8 cellular contexts compared by ENCODE assay signal in the genomic region with DNA sequence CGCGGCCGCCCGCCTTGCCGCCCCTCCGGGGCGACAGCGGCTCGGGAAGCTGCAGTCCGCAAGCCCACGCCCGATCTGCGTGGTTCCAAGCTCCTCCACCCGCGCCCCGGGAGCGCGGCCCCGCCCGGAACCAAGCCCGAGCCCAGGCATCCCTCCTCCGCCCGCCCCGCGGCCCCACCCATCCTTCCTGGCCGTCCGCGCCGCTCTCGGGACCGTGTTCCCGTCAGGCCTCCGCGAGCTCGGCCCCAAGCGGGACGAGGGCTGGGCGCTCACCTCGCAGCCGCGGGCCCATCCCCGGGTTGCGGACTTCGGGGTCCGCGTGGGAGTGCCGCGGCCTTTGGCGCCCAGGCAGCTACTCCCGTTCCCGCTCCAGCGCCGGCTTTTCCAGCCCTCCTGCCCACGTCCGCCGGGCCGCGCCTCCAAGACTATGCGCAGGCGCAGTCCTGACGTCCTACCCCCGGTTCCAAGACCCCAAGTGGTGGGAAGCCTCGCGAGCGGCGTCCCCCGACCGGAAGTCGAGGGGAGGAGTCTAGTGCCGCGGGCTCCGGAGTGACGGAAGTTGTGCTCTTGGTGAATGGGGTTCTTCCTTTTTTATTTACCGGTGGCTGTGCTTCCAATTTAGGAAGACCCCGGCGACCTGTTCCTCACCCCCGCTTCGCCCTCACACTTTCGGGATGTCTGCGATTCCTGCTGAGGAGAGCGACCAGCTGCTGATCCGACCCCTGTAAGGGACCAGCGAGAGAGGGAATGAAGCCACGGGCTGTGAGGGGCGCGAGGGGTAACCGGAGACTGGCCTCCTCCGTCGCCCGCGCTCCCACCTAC. TPM values are rescaled to one million over a fixed set of nuclear protein-coding genes. Genes with fewer than 3 reads are reported as not detected.
DNase-seq lines count a peak whose midpoint lies in the region; ATAC-seq, FAIRE-seq and TF ChIP-seq lines count a peak whose summit lies in the region.

A gene (plus strand): TSS at position 555 of the 822 bp plus-strand sequence. CDS start 120 bp downstream, at position 675.
A gene with protein sequence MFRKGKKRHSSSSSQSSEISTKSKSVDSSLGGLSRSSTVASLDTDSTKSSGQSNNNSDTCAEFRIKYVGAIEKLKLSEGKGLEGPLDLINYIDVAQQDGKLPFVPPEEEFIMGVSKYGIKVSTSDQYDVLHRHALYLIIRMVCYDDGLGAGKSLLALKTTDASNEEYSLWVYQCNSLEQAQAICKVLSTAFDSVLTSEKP (minus strand): TSS at position 429 of the 822 bp plus-strand sequence. CDS start 4,831 bp downstream, outside the sequence.

- TF ChIP-seq CTCF in 22Rv1 (IDR thresholded peaks at IDR 0.05) (no peak), body of pancreas (IDR thresholded peaks at IDR 0.05) (peak in 3 of 7 experiments; percentile 20 to 32 (median 30)), sigmoid colon (IDR thresholded peaks at IDR 0.05) (peak in 1 of 4 experiments; percentile 31)

- H3K27ac ChIP-seq in 22Rv1 (peak within 1 kb of the TSS; percentile 75), body of pancreas (peak within 1 kb of the TSS; percentile 68 to 87 (median 82)), sigmoid colon (peak within 1 kb of the TSS; percentile 94 to 97 (median 96))

- H3K27me3 ChIP-seq in body of pancreas (no peaks in the 10 kb centered on the region), sigmoid colon (no peaks in the 10 kb centered on the region)

- peak in 1 of 4 donors; percentile 69 for TF ChIP-seq EP300 in sigmoid colon (IDR thresholded peaks at IDR 0.05)

- peak within 1 kb of the TSS; percentile 85 to 93 for H3K4me3 ChIP-seq in body of pancreas
- peak within 1 kb of the TSS; percentile 84 to 99 (median 93) for H3K4me3 ChIP-seq in sigmoid colon

- H3K4me1 ChIP-seq in body of pancreas, result peaks cover 19% of the 10 kb centered on the region
- H3K4me1 ChIP-seq in sigmoid colon, result peaks cover 0 to 38% (median 33%) of the 10 kb centered on the region in 4 donors

- peak; percentile 91 for FAIRE-seq in TTC549 (lab: Jason Lieb, UNC)

- peak; percentile 86 for DNase-seq in NCI-H2107 treated with DMSO at 0.1 percent for 48 hours (lab: John Stamatoyannopoulos, UW; ENCODE audit: unreplicated experiment)
- DNase-seq in body of pancreas, result peak; percentile 97 to 98 (median 97)
- peak; percentile 78 for DNase-seq in iPS DF 19.7 (ENCODE audit: low read depth, low spot score)
- DNase-seq in sigmoid colon, result peak; percentile 99

- H3K9me3 ChIP-seq in body of pancreas (no peaks in the 10 kb centered on the region), sigmoid colon (no peaks in the 10 kb centered on the region)

- intact Hi-C loops in body of pancreas (cut with DNase I) (loop anchor here (5.0 kb wide), 1 partner anchor 281 kb away; no protein-coding TSS in a partner anchor), sigmoid colon (cut with DNase I) (loop anchor here (1.0 to 5.0 kb wide), 5 partner anchors 37 to 279 kb away; a partner anchor contains a TSS)

- H3K36me3 ChIP-seq in body of pancreas (replicated peaks in 1 of 2; ENCODE audit: insufficient read depth in 1 of 2, low read depth in 2 of 2), result no peaks in the 10 kb centered on the region
- H3K36me3 ChIP-seq in sigmoid colon, result peaks cover 0 to 2% (median under 1%) of the 10 kb centered on the region in 4 donors

- 1% methylated on average over 39 to 91 of the region's 91 CpGs for WGBS in body of pancreas, 2 donors
- WGBS in sigmoid colon, 2 donors, result 0% methylated on average over 91 of the region's 91 CpGs

- TF ChIP-seq POLR2A in body of pancreas (IDR thresholded peaks at IDR 0.05), result peak in 2 of 3 donors; percentile 55 to 58
- TF ChIP-seq POLR2A in sigmoid colon (IDR thresholded peaks at IDR 0.05), result no peak

- ATAC-seq in GM18520 (IDR thresholded peaks at IDR 0.05; ENCODE audit: unreplicated experiment) (peak; percentile 67), HG03064 (IDR thresholded peaks at IDR 0.05; ENCODE audit: low read depth, unreplicated experiment) (peak; percentile 83), body of pancreas (peak; percentile 97)

RNA-seq across cellular contexts. Expression of the first gene that starts in this region (rescaled TPM):
- 10 to 100 TPM; 11.2 to 84.0 TPM for total RNA-seq in body of pancreas
- 10 to 100 TPM; 22.9 to 33.5 (median 27.5) TPM for total RNA-seq in sigmoid colon
- 10 to 100 TPM; 14.4 to 23.6 (median 14.6) TPM for polyA plus RNA-seq in sigmoid colon

RNA-seq across cellular contexts. Expression of the second gene that starts in this region (rescaled TPM):
- total RNA-seq in body of pancreas (10 to 100 TPM; 16.6 to 28.3 TPM), sigmoid colon (10 to 100 TPM; 52.3 to 75.6 (median 61.6) TPM)
- 10 to 100 TPM; 24.3 to 99.7 (median 47.4) TPM for polyA plus RNA-seq in sigmoid colon

Comparison
In these comparisons a context has a peak if more than half of its experiments do, and no peak if none do; other contexts are left out.
1. Peak in every context shown above with its lines: DNase-seq, ATAC-seq, H3K4me3 ChIP-seq and H3K27ac ChIP-seq.
2. POLR2A ChIP-seq: peak in body of pancreas (2 of 3); none in sigmoid colon (0 of 2).